Comparison of ENCODE assay signal across 8 cellular contexts in the genomic region with DNA sequence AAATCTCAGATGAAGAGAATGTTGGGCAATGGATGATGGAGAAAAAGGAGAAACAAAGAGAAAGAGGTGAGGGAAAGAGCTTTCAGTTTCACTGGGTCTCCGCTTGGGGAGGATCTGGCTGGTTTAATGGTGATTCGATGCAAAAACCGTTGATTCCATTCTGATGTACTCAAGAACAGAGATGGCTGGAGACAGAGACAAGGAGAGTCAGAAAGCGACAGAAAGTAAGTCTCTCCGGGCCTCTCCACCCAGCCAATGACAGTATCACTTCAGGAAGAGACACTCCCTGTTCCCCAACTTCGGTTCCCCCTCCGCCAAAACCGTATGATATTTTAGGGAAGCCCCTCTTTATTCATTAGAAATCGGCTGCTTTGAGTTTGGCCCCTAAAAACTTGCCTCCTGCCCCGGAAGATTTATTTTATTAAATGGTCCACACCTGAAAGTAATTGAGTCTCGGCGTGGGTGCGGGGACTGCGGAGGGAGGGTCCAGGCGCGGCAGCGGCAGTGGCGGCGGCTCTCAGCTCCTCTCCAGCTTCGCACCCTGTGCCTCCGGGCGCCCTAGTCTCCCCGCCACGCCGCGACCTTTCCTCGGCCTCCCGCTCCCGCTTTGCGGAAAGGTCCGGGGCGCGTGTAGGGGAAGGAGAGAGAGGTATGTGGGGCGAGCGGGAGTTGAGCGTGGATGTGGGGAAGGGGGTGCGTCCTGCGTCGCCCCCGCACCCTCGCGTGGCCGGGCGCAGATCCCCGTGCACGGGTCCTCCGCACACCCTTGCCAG. TPM values are rescaled to one million over a fixed set of nuclear protein-coding genes. Genes with fewer than 3 reads are reported as not detected.
DNase-seq lines count a peak whose midpoint lies in the region; ATAC-seq and TF ChIP-seq lines count a peak whose summit lies in the region.

No MANE protein-coding gene starts in this region.

- intact Hi-C loops in activated CD4-positive, alpha-beta T cell treated with anti-CD3 and anti-CD28 coated beads, Interleukin-2, amount 10 ng/mL, durations not matched to agents 24 days and 14 days (cut with micrococcal nuclease): loop anchor here (1.0 to 5.0 kb wide), 3 partner anchors 15 to 34 kb away; no protein-coding TSS in a partner anchor

- ATAC-seq in central memory CD8-positive, alpha-beta T cell (replicated peaks; ENCODE audit: extremely low read depth, poor library complexity, severe bottlenecking): peak; percentile 11
- no peak for ATAC-seq in HG03442 (IDR thresholded peaks at IDR 0.05; ENCODE audit: unreplicated experiment)

- H3K4me1 Mint-ChIP-seq in activated CD4-positive, alpha-beta T cell treated with anti-CD3 and anti-CD28 coated beads, Interleukin-2, amount 10 ng/mL, durations not matched to agents 24 days and 14 days: peaks cover 19% of the 10 kb centered on the region
- peaks cover 19% of the 10 kb centered on the region for H3K4me1 Mint-ChIP-seq in central memory CD8-positive, alpha-beta T cell

- H3K27ac Mint-ChIP-seq in activated CD4-positive, alpha-beta T cell treated with anti-CD3 and anti-CD28 coated beads, Interleukin-2, amount 10 ng/mL, durations not matched to agents 24 days and 14 days: peak overlapping the region; percentile 63
- H3K27ac Mint-ChIP-seq in central memory CD8-positive, alpha-beta T cell (ENCODE audit: low read depth): no peak overlapping the region

- peak overlapping the region; percentile 28 to 80 (median 75) for H3K27ac ChIP-seq in tibial nerve

- peaks cover 23% of the 10 kb centered on the region for H3K4me1 ChIP-seq in mononuclear cell (ENCODE audit: insufficient read depth, low read length)
- peaks cover 0 to 13% (median 5%) of the 10 kb centered on the region in 4 donors for H3K4me1 ChIP-seq in tibial nerve

- TF ChIP-seq CTCF in tibial nerve (IDR thresholded peaks at IDR 0.05): no peak

- peak; percentile 68 for DNase-seq in activated CD4-positive, alpha-beta T cell treated with anti-CD3 and anti-CD28 coated beads, Interleukin-2, amount 10 ng/mL, durations not matched to agents 24 days and 14 days
- no peak for DNase-seq in activated CD4-positive, alpha-beta T cell treated with anti-CD3 and anti-CD28 coated beads for 4 hours
- no peak for DNase-seq in central memory CD8-positive, alpha-beta T cell (ENCODE audit: low spot score in 2 of 2)
- DNase-seq in tibial nerve (ENCODE audit: low spot score in 2 of 2) (peak in 1 of 2 donors; percentile 7), NCI-H187 (lab: John Stamatoyannopoulos, UW) (no peak), cortex of kidney (lab: John Stamatoyannopoulos, UW) (no peak)

- H3K27me3 ChIP-seq in mononuclear cell (ENCODE audit: insufficient read depth, low read length) (peaks cover 48% of the 10 kb centered on the region), tibial nerve (peaks cover 0 to 17% of the 10 kb centered on the region in 2 donors)

- H3K36me3 Mint-ChIP-seq in activated CD4-positive, alpha-beta T cell treated with anti-CD3 and anti-CD28 coated beads, Interleukin-2, amount 10 ng/mL, durations not matched to agents 24 days and 14 days (ENCODE audit: low read depth): no peaks in the 10 kb centered on the region
- peaks cover 4% of the 10 kb centered on the region for H3K36me3 Mint-ChIP-seq in central memory CD8-positive, alpha-beta T cell (ENCODE audit: insufficient read depth)

- H3K9me3 ChIP-seq in mononuclear cell (ENCODE audit: low read depth, low read length) (no peaks in the 10 kb centered on the region), tibial nerve (no peaks in the 10 kb centered on the region)

- 9 to 12% methylated on average over 33 to 45 of the region's 47 CpGs for whole genome bisulfite sequencing in tibial nerve, 2 donors

- no peaks in the 10 kb centered on the region for H3K9me3 Mint-ChIP-seq in activated CD4-positive, alpha-beta T cell treated with anti-CD3 and anti-CD28 coated beads, Interleukin-2, amount 10 ng/mL, durations not matched to agents 24 days and 14 days
- no peaks in the 10 kb centered on the region for H3K9me3 Mint-ChIP-seq in central memory CD8-positive, alpha-beta T cell

- no peaks in the 10 kb centered on the region for H3K36me3 ChIP-seq in tibial nerve

- peak overlapping the region; percentile 42 for H3K4me3 ChIP-seq in mononuclear cell (ENCODE audit: low read length)
- peak overlapping the region; percentile 57 to 72 (median 61) for H3K4me3 ChIP-seq in tibial nerve

- no peak for TF ChIP-seq EP300 in tibial nerve (IDR thresholded peaks at IDR 0.05)

- peak overlapping the region; percentile 84 for H3K4me3 Mint-ChIP-seq in activated CD4-positive, alpha-beta T cell treated with anti-CD3 and anti-CD28 coated beads, Interleukin-2, amount 10 ng/mL, durations not matched to agents 24 days and 14 days
- H3K4me3 Mint-ChIP-seq in central memory CD8-positive, alpha-beta T cell: peak overlapping the region; percentile 79

- H3K27me3 Mint-ChIP-seq in activated CD4-positive, alpha-beta T cell treated with anti-CD3 and anti-CD28 coated beads, Interleukin-2, amount 10 ng/mL, durations not matched to agents 24 days and 14 days: peaks cover 59% of the 10 kb centered on the region
- H3K27me3 Mint-ChIP-seq in central memory CD8-positive, alpha-beta T cell: peaks cover 84% of the 10 kb centered on the region

- no peak for TF ChIP-seq POLR2A in tibial nerve (IDR thresholded peaks at IDR 0.05)

RNA-seq across cellular contexts. Expression of a gene that starts 13.2 kb away (rescaled TPM):
- total RNA-seq in activated CD4-positive, alpha-beta T cell treated with anti-CD3 and anti-CD28 coated beads, Interleukin-2, amount 10 ng/mL, durations not matched to agents 24 days and 14 days: not detected in 2 replicates
- not detected for total RNA-seq in mononuclear cell
- not detected for total RNA-seq in tibial nerve

RNA-seq across cellular contexts. Expression of a gene that starts 28.6 kb away (rescaled TPM):
- not detected in 2 replicates for total RNA-seq in activated CD4-positive, alpha-beta T cell treated with anti-CD3 and anti-CD28 coated beads, Interleukin-2, amount 10 ng/mL, durations not matched to agents 24 days and 14 days
- total RNA-seq in mononuclear cell: not detected
- under 1 TPM in 1 of 4 donors, not detected in 3; 0.42 TPM for total RNA-seq in tibial nerve

RNA-seq across cellular contexts. Expression of a gene that starts 49.2 kb away (rescaled TPM):
- total RNA-seq in activated CD4-positive, alpha-beta T cell treated with anti-CD3 and anti-CD28 coated beads, Interleukin-2, amount 10 ng/mL, durations not matched to agents 24 days and 14 days: 41.0 and 43.8 TPM in 2 replicates
- total RNA-seq in mononuclear cell (49.3 TPM), tibial nerve (10 to 100 TPM; 37.7 to 43.5 (median 39.7) TPM)
